Comparison of ENCODE assay signal across 25 cellular contexts in the genomic region with DNA sequence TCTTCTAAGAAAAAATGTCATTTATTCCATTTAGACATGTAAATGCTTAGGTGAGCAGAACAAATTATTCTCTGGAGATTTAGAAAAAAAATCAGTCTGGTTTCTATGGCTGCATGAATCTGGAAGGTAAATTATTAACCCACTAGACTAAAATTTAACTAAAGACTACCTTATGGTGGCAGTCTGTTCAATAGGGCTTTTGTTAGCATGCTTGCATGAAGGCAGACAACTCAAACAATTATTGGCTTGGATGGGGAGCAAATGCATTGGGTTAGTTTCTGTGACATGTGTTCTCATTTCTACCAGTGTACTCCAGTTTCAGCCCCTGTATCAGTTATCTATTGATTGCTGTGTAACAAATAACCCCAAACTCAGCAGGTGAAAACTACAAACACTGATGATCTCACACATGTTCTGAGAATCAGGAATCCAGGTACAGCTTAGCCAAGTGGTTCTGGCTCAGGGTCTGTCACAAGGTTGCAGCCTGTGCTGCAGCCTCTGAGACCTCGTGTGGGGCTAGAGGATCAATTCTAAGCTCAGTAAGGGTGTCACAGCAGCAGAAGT.
DNase-seq lines count a peak whose midpoint lies in the region; ATAC-seq, FAIRE-seq and TF ChIP-seq lines count a peak whose summit lies in the region.
"Had no signal": no experiment of that assay in that cellular context is flagged by ENCODE, and none has a peak within 500 bp of the region (broad histone marks: within the 10 kb centered on the region; RNA-seq: fewer than 3 reads in every experiment).

No MANE protein-coding gene starts in this region.

- H3K4me1 ChIP-seq in kidney (ENCODE audit: control insufficient read depth in 1 of 2, insufficient read depth in 1 of 2, low read depth in 1 of 2, low read length in 2 of 2) = peaks cover 8 to 15% of the 10 kb centered on the region in 2 donors
- H3K4me1 ChIP-seq: BLaER1, Caco-2, HAP-1 had no signal

- DNase-seq in NCI-H526 treated with DMSO at 0.1 percent for 48 hours (lab: John Stamatoyannopoulos, UW) (peak; percentile 0), NCI-H526 (lab: John Stamatoyannopoulos, UW) (no peak), kidney (no peak), left lobe of liver (ENCODE audit: low spot score) (no peak), kidney tubule cell (ENCODE audit: low spot score) (no peak), DMS153 (lab: John Stamatoyannopoulos, UW) (no peak)
- DNase-seq in stimulated activated CD8-positive, alpha-beta memory T cell treated with anti-CD3 and anti-CD28 coated beads, Interleukin-4, amount 100 ng/mL, for 48 hours = no peak
- DNase-seq: Caco-2; CD4-positive, CD25-positive, alpha-beta regulatory T cell; CD8-positive, alpha-beta T cell; DMS 273 treated with DMSO at 0.1 percent for 48 hours; DMS53; DMS79 treated with DMSO at 0.1 percent for 48 hours; GF-D8; HFFc6 had no signal

- FAIRE-seq in kidney (lab: Jason Lieb, UNC) = no peak
- FAIRE-seq: A204.1, D721Med, GM12891, GM18507 had no signal

- H3K27ac ChIP-seq in kidney (ENCODE audit: low read depth in 2 of 2, low read length in 2 of 2) = peak overlapping the region; percentile 23 to 87
- H3K27ac ChIP-seq: 22Rv1, BLaER1, C4-2B had no signal

- H3K4me3 ChIP-seq in kidney (ENCODE audit: low read length in 2 of 2) = no peak overlapping the region
- H3K4me3 ChIP-seq: BLaER1, GM23338, HAP-1 had no signal

- H3K9me3 ChIP-seq in kidney (ENCODE audit: control insufficient read depth in 1 of 2, low read length in 2 of 2) = no peaks in the 10 kb centered on the region
- H3K9me3 ChIP-seq: BLaER1, Caco-2, HAP-1 had no signal

- ATAC-seq in left lobe of liver (peak; percentile 39), HG03378 (IDR thresholded peaks at IDR 0.05; ENCODE audit: unreplicated experiment) (no peak)
- ATAC-seq: CD8-positive, alpha-beta T cell; GM23338 had no signal

- no peak overlapping the region for H3K9ac ChIP-seq in kidney (ENCODE audit: low read length in 2 of 2)
- H3K9ac ChIP-seq: BLaER1 had no signal

- no peak for TF ChIP-seq CTCF in kidney (IDR thresholded peaks at IDR 0.05; ENCODE audit: borderline replicate concordance, extremely low read depth, insufficient read depth)

- no peaks in the 10 kb centered on the region for H3K36me3 ChIP-seq in kidney (ENCODE audit: control insufficient read depth in 1 of 2, insufficient read depth in 2 of 2, low read length in 2 of 2)
- H3K36me3 ChIP-seq: BLaER1, HAP-1 had no signal

- intact Hi-C loops in kidney (cut with DNase I) = no loop called here
